ENCODE assay signal across 1 cellular context in genomic region chr10:126111562-126111961, GRCh38.
TF ChIP-seq lines count a peak whose summit lies in the region.

No MANE protein-coding gene starts in this region.

TF ChIP-seq in SK-N-SH treated with all-trans-retinoic acid at 6 μM for 48 hours, 23 proteins besides CTCF, POLR2A, EP300 and RAD21 (continued from another document):
- no peak for TF ChIP-seq ZFP30 (CRISPR knock-in tag; IDR thresholded peaks at IDR 0.05)
- TF ChIP-seq ZNF565 (CRISPR knock-in tag; conservative IDR thresholded peaks at IDR 0.05; ENCODE audit: low read depth) = no peak
- TF ChIP-seq BACH2 (CRISPR knock-in tag; IDR thresholded peaks at IDR 0.05; ENCODE audit: borderline replicate concordance) = no peak
- TF ChIP-seq CSDC2 (CRISPR knock-in tag; IDR thresholded peaks at IDR 0.05) = no peak
- TF ChIP-seq ZNF70 (CRISPR knock-in tag; IDR thresholded peaks at IDR 0.05) = no peak
- TF ChIP-seq OSR1 (CRISPR knock-in tag; IDR thresholded peaks at IDR 0.05) = no peak
- TF ChIP-seq TCF4 (CRISPR knock-in tag; IDR thresholded peaks at IDR 0.05; ENCODE audit: borderline replicate concordance) = no peak
- no peak for TF ChIP-seq SNAI2 (CRISPR knock-in tag; IDR thresholded peaks at IDR 0.05)
- no peak for TF ChIP-seq PATZ1 (CRISPR knock-in tag; IDR thresholded peaks at IDR 0.05; ENCODE audit: borderline replicate concordance)
- no peak for TF ChIP-seq POU6F1 (CRISPR knock-in tag; IDR thresholded peaks at IDR 0.05; ENCODE audit: borderline replicate concordance, low read depth)
